In genomic region chr7:132292803-132293202, GRCh38 we compare ENCODE assay signal across 20 cellular contexts.
DNase-seq lines count a peak whose midpoint lies in the region; ATAC-seq, FAIRE-seq and TF ChIP-seq lines count a peak whose summit lies in the region.
"Had no signal": no experiment of that assay in that cellular context is flagged by ENCODE, and none has a peak within 500 bp of the region (broad histone marks: within the 10 kb centered on the region; RNA-seq: fewer than 3 reads in every experiment).

No MANE protein-coding gene starts in this region.

- POLR2A ChIA-PET in HepG2 (lab: Yijun Ruan, JAX): interaction anchor here (1.6 kb wide), 1 partner anchor 42 kb away, joined by 3 read pairs; no protein-coding TSS in a partner anchor

- no peak overlapping the region for H3K27ac ChIP-seq in HepG2 (ENCODE audit: extremely low read length, insufficient read depth, low read length)
- H3K27ac ChIP-seq in right lobe of liver: no peak overlapping the region
- H3K27ac ChIP-seq: BLaER1 treated with 17β-estradiol and CSF1 and Interleukin-3, amounts not matched to agents 10 nM and 100 nM; gastroesophageal sphincter; neural progenitor cell; suprapubic skin; vagina had no signal

- H3K4me1 ChIP-seq in HepG2 (ENCODE audit: insufficient read depth, low read length): peaks cover 26% of the 10 kb centered on the region
- H3K4me1 ChIP-seq in right lobe of liver: no peaks in the 10 kb centered on the region
- H3K4me1 ChIP-seq: gastroesophageal sphincter, neural progenitor cell, suprapubic skin, vagina had no signal

- TF ChIP-seq EP300 in HepG2 (IDR thresholded peaks at IDR 0.05; ENCODE audit: low read depth in 2 of 2, low read length in 2 of 2) (no peak), HepG2 (CRISPR knock-in tag; IDR thresholded peaks at IDR 0.05; ENCODE audit: borderline replicate concordance) (no peak)

- H3K4me3 ChIP-seq in HepG2 (replicated peaks in 1 of 3; ENCODE audit: insufficient read depth in 1 of 3, low read depth in 2 of 3, low read length in 3 of 3) (no peak overlapping the region), right lobe of liver (no peak overlapping the region)
- H3K4me3 ChIP-seq: BLaER1 treated with 17β-estradiol and CSF1 and Interleukin-3, amounts not matched to agents 10 nM and 100 nM; gastroesophageal sphincter; neural progenitor cell; suprapubic skin; vagina had no signal

- ATAC-seq in HepG2 (peak; percentile 77), right lobe of liver (no peak)
- ATAC-seq: gastroesophageal sphincter, left lobe of liver had no signal

- H3K4me2 ChIP-seq in HepG2 (ENCODE audit: low read depth, low read length): 0 out of 2 replicates have a peak overlapping the region, but pooled peaks have one; percentile 12
- H3K4me2 ChIP-seq: BLaER1 treated with 17β-estradiol and CSF1 and Interleukin-3, amounts not matched to agents 10 nM and 100 nM; neural progenitor cell had no signal

- in situ Hi-C loops in HepG2 (cut with HindIII; ENCODE audit: extremely low pct_ligation_motif_present, low pct_unique_long_range_greater_than_20kb): no loop called here

- no TSS peak for BruUV-seq in HepG2 (replicated peaks; lab: Mats Ljungman, UMichigan)

- TF ChIP-seq CTCF in HepG2 (CRISPR knock-in tag; IDR thresholded peaks at IDR 0.05): 0 out of 2 replicates have a peak, but pooled peaks have one; percentile 16
- TF ChIP-seq CTCF in right lobe of liver (IDR thresholded peaks at IDR 0.05): no peak

- TF ChIP-seq RAD21 in HepG2 (CRISPR knock-in tag; IDR thresholded peaks at IDR 0.05): no peak

- H3K36me3 ChIP-seq in HepG2 (replicated peaks in 1 of 2; ENCODE audit: control insufficient read depth in 1 of 2, insufficient read depth in 2 of 2, low read length in 2 of 2): no peaks in the 10 kb centered on the region
- H3K36me3 ChIP-seq in right lobe of liver: no peaks in the 10 kb centered on the region
- H3K36me3 ChIP-seq: BLaER1 treated with 17β-estradiol and CSF1 and Interleukin-3, amounts not matched to agents 10 nM and 100 nM; gastroesophageal sphincter; neural progenitor cell; suprapubic skin; vagina had no signal

- no peak overlapping the region for H3K9ac ChIP-seq in HepG2 (ENCODE audit: insufficient read depth, low read depth, low read length)
- H3K9ac ChIP-seq: BLaER1 treated with 17β-estradiol and CSF1 and Interleukin-3, amounts not matched to agents 10 nM and 100 nM; neural progenitor cell had no signal

- no peaks in the 10 kb centered on the region for H3K79me2 ChIP-seq in HepG2 (ENCODE audit: insufficient read depth, low read length)

- H3K9me3 ChIP-seq in HepG2 (ENCODE audit: low read length) (no peaks in the 10 kb centered on the region), right lobe of liver (no peaks in the 10 kb centered on the region)
- H3K9me3 ChIP-seq: BLaER1 treated with 17β-estradiol and CSF1 and Interleukin-3, amounts not matched to agents 10 nM and 100 nM; gastroesophageal sphincter; suprapubic skin; vagina had no signal

- CTCF ChIA-PET in HepG2 (lab: Yijun Ruan, JAX; ENCODE audit: low intra/inter-chr PET ratio, low total read pairs): no interaction called here

- peak; percentile 50 for DNase-seq in HepG2 (ENCODE audit: low spot score)
- DNase-seq in right lobe of liver: no peak
- DNase-seq in astrocyte of the hippocampus (ENCODE audit: low read depth, low spot score): peak; percentile 76
- peak; percentile 58 for DNase-seq in islet precursor cell
- peak; percentile 64 for DNase-seq in urothelium cell line (ENCODE audit: low spot score)
- DNase-seq in NCI-H774 (lab: John Stamatoyannopoulos, UW): no peak
- DNase-seq in NCI-H2227 (lab: John Stamatoyannopoulos, UW; ENCODE audit: unreplicated experiment): no peak
- DNase-seq in NCI-H2107 treated with DMSO at 0.1 percent for 48 hours (lab: John Stamatoyannopoulos, UW; ENCODE audit: unreplicated experiment): no peak
- DNase-seq: activated T-cell treated with anti-CD3 and anti-CD28 coated beads, Interleukin-2, amount 50 U/mL, for 48 hours; KG1; NCI-H1105; NCI-H524; SHP77 treated with DMSO at 0.1 percent for 48 hours had no signal

- intact Hi-C loops in HepG2 (cut with micrococcal nuclease; ENCODE audit: unreplicated experiment): no loop called here
- intact Hi-C loops in right lobe of liver (cut with DNase I): no loop called here

- peaks cover 0 to 14% of the 10 kb centered on the region in 2 experiments; a peak in 2 of 5 replicates for H3K27me3 ChIP-seq in HepG2 (ENCODE audit: control insufficient read depth in 1 of 2, insufficient read depth in 2 of 2, low read length in 2 of 2)
- H3K27me3 ChIP-seq in right lobe of liver: no peaks in the 10 kb centered on the region
- H3K27me3 ChIP-seq: BLaER1 treated with 17β-estradiol and CSF1 and Interleukin-3, amounts not matched to agents 10 nM and 100 nM; gastroesophageal sphincter; neural progenitor cell; vagina had no signal

- WGBS in HepG2 (ENCODE audit: low lambda C conversion rate): 6% methylated on average over 4 of the region's 4 CpGs
- 50% methylated on average over 4 of the region's 4 CpGs for WGBS in right lobe of liver (ENCODE audit: insufficient coverage, low coverage, low lambda C conversion rate, missing lambda C conversion rate)

- no peak for TF ChIP-seq POLR2A in HepG2 (IDR thresholded peaks at IDR 0.05; ENCODE audit: insufficient read depth in 1 of 2, low read depth in 2 of 2, low read length in 2 of 2)
- no peak for TF ChIP-seq POLR2A in right lobe of liver (IDR thresholded peaks at IDR 0.05)

- no peak for FAIRE-seq in HepG2 (lab: Jason Lieb, UNC)
- no peak for FAIRE-seq in urothelium cell line (lab: Jason Lieb, UNC)
- FAIRE-seq: A204.1 had no signal

- no peak overlapping the region for H2AFZ ChIP-seq in HepG2 (ENCODE audit: low read length)
- H2AFZ ChIP-seq: neural progenitor cell had no signal

- no peaks in the 10 kb centered on the region for H4K20me1 ChIP-seq in HepG2 (ENCODE audit: insufficient read depth, low read length)
- H4K20me1 ChIP-seq: BLaER1 treated with 17β-estradiol and CSF1 and Interleukin-3, amounts not matched to agents 10 nM and 100 nM had no signal

TF ChIP-seq in HepG2, 621 proteins besides CTCF, POLR2A, EP300 and RAD21 (continues in another document):
- TF ChIP-seq JUND (CRISPR knock-in tag; IDR thresholded peaks at IDR 0.05): 0 out of 2 replicates have a peak, but pooled peaks have one; percentile 22
- peak; percentile 77; the same call in 1 of the 2 replicates for TF ChIP-seq ZNF12 (CRISPR knock-in tag; IDR thresholded peaks at IDR 0.05)
- peak; percentile 19; the same call in 1 of the 2 replicates for TF ChIP-seq SOX5 (CRISPR knock-in tag; IDR thresholded peaks at IDR 0.05; ENCODE audit: borderline replicate concordance)
- TF ChIP-seq SOX6 (IDR thresholded peaks at IDR 0.05): no peak
- TF ChIP-seq SOX6 (CRISPR knock-in tag; IDR thresholded peaks at IDR 0.05): no peak
- TF ChIP-seq ARNTL (CRISPR knock-in tag; IDR thresholded peaks at IDR 0.05): no peak
- TF ChIP-seq FOSL2 (CRISPR knock-in tag; IDR thresholded peaks at IDR 0.05): peak; percentile 86
- peak; percentile 12; the same call in 1 of the 2 replicates for TF ChIP-seq HNF4A (CRISPR knock-in tag; IDR thresholded peaks at IDR 0.05)
- TF ChIP-seq SMAD3 (CRISPR knock-in tag; IDR thresholded peaks at IDR 0.05): no peak
- 0 out of 2 replicates have a peak, but pooled peaks have one; percentile 15 for TF ChIP-seq ARID5B (CRISPR knock-in tag; IDR thresholded peaks at IDR 0.05)
- TF ChIP-seq ATF3 (CRISPR knock-in tag; IDR thresholded peaks at IDR 0.05): 0 out of 2 replicates have a peak, but pooled peaks have one; percentile 26
- no peak for TF ChIP-seq BCL3 (CRISPR knock-in tag; IDR thresholded peaks at IDR 0.05)
- no peak for TF ChIP-seq ETV6 (CRISPR knock-in tag; conservative IDR thresholded peaks at IDR 0.05)

Comparison
In these comparisons a context has a peak if more than half of its experiments do, and no peak if none do; other contexts are left out.
1. DNase-seq: peak in HepG2 (single experiment), astrocyte of the hippocampus (single experiment), islet precursor cell (single experiment) and urothelium cell line (single experiment); none in right lobe of liver (0 of 3), NCI-H774 (single experiment), NCI-H2227 (single experiment) and NCI-H2107 treated with DMSO at 0.1 percent for 48 hours (single experiment).